10 cellular contexts compared by ENCODE assay signal in genomic region chr15:69443032-69443611, GRCh38. TPM values are rescaled to one million over a fixed set of nuclear protein-coding genes. Genes with fewer than 3 reads are reported as not detected.
DNase-seq lines count a peak whose midpoint lies in the region; ATAC-seq and TF ChIP-seq lines count a peak whose summit lies in the region.
"Had no signal": no experiment of that assay in that cellular context is flagged by ENCODE, and none has a peak within 500 bp of the region (broad histone marks: within the 10 kb centered on the region; RNA-seq: fewer than 3 reads in every experiment).

No MANE protein-coding gene starts in this region.

- no peak for DNase-seq in activated T-cell treated with anti-CD3 and anti-CD28 coated beads, Interleukin-2, amount 50 U/mL, for 4 hours
- no peak for DNase-seq in activated T-cell treated with anti-CD3 and anti-CD28 coated beads, Interleukin-2, amount 50 U/mL, for 1 hour
- DNase-seq in activated T-helper 1 cell treated with anti-CD3 and anti-CD28 coated beads, Interleukin-12 subunit alpha, Interleukin-12 subunit beta, Interleukin-2, Interleukin-4 antibody, amounts not matched to agents 30 ng/mL and 10 ng/mL and 1 ng/mL, durations not matched to agents 14 hours and 24 hours and 36 hours (ENCODE audit: low spot score), result no peak
- DNase-seq in stimulated activated naive CD8-positive, alpha-beta T cell treated with anti-CD3 and anti-CD28 coated beads, Interleukin-15, Interleukin-2, amounts not matched to agents 100 U/mL and 50 U/mL, for 24 hours, result no peak
- no peak for DNase-seq in stimulated activated CD4-positive, alpha-beta T cell treated with anti-CD3 and anti-CD28 coated beads, Interleukin-12 subunit alpha, Interleukin-12 subunit beta, amount 100 ng/mL, for 4 hours
- DNase-seq in HEK293T (ENCODE audit: extremely low spot score) (no peak), thyroid gland (no peak)
- DNase-seq: activated gamma-delta T cell, left colon had no signal

- WGBS in thyroid gland, 2 donors, result 87 to 89% methylated on average over 5 of the region's 5 CpGs

- no peaks in the 10 kb centered on the region for H3K4me1 ChIP-seq in thyroid gland

- no peak overlapping the region for H3K4me3 ChIP-seq in thyroid gland (replicated peaks in 1 of 3)

- H3K4me1 Mint-ChIP-seq in activated T-cell treated with anti-CD3 and anti-CD28 coated beads, Interleukin-2, amount 50 U/mL, for 4 hours (ENCODE audit: low read depth), result peaks cover 17% of the 10 kb centered on the region
- H3K4me1 Mint-ChIP-seq in activated T-helper 1 cell treated with anti-CD3 and anti-CD28 coated beads, Interleukin-12 subunit alpha, Interleukin-12 subunit beta, Interleukin-2, Interleukin-4 antibody, amounts not matched to agents 30 ng/mL and 10 ng/mL and 1 ng/mL, durations not matched to agents 14 hours and 24 hours and 36 hours (ENCODE audit: low read depth), result peaks cover 20% of the 10 kb centered on the region

- H3K9me3 ChIP-seq in thyroid gland, result no peaks in the 10 kb centered on the region

- no peak for TF ChIP-seq CTCF in thyroid gland (IDR thresholded peaks at IDR 0.05)

- ATAC-seq in activated T-cell treated with anti-CD3 and anti-CD28 coated beads, Interleukin-2, amount 50 U/mL, for 4 hours, result peak; percentile 93 to 95
- ATAC-seq in HG02981 (IDR thresholded peaks at IDR 0.05; ENCODE audit: unreplicated experiment), result peak; percentile 54
- ATAC-seq in stimulated activated naive CD8-positive, alpha-beta T cell treated with anti-CD3 and anti-CD28 coated beads, Interleukin-15, Interleukin-2, amounts not matched to agents 100 U/mL and 50 U/mL, for 24 hours, result peak; percentile 94
- ATAC-seq: left colon had no signal

- peak overlapping the region; percentile 76 for H3K27ac Mint-ChIP-seq in activated T-helper 1 cell treated with anti-CD3 and anti-CD28 coated beads, Interleukin-12 subunit alpha, Interleukin-12 subunit beta, Interleukin-2, Interleukin-4 antibody, amounts not matched to agents 30 ng/mL and 10 ng/mL and 1 ng/mL, durations not matched to agents 14 hours and 24 hours and 36 hours

- peak overlapping the region; percentile 13 for H3K4me3 Mint-ChIP-seq in activated T-cell treated with anti-CD3 and anti-CD28 coated beads, Interleukin-2, amount 50 U/mL, for 4 hours
- peak overlapping the region; percentile 4 for H3K4me3 Mint-ChIP-seq in activated T-helper 1 cell treated with anti-CD3 and anti-CD28 coated beads, Interleukin-12 subunit alpha, Interleukin-12 subunit beta, Interleukin-2, Interleukin-4 antibody, amounts not matched to agents 30 ng/mL and 10 ng/mL and 1 ng/mL, durations not matched to agents 14 hours and 24 hours and 36 hours

- no peaks in the 10 kb centered on the region for H3K36me3 ChIP-seq in thyroid gland

- TF ChIP-seq POLR2A in thyroid gland (IDR thresholded peaks at IDR 0.05), result no peak

- POLR2A ChIA-PET in HEK293T (lab: Yijun Ruan, JAX), result interaction anchor here (0.6 kb wide), 1 partner anchor 283 kb away, joined by 4 read pairs; the partner anchor contains the start of gene GLCE

- H3K27me3 Mint-ChIP-seq in activated T-cell treated with anti-CD3 and anti-CD28 coated beads, Interleukin-2, amount 50 U/mL, for 4 hours (ENCODE audit: low read depth), result no peaks in the 10 kb centered on the region
- H3K27me3 Mint-ChIP-seq in activated T-helper 1 cell treated with anti-CD3 and anti-CD28 coated beads, Interleukin-12 subunit alpha, Interleukin-12 subunit beta, Interleukin-2, Interleukin-4 antibody, amounts not matched to agents 30 ng/mL and 10 ng/mL and 1 ng/mL, durations not matched to agents 14 hours and 24 hours and 36 hours (ENCODE audit: insufficient read depth), result no peaks in the 10 kb centered on the region

- intact Hi-C loops in activated T-helper 1 cell treated with anti-CD3 and anti-CD28 coated beads, Interleukin-12 subunit alpha, Interleukin-12 subunit beta, Interleukin-2, Interleukin-4 antibody, amounts not matched to agents 30 ng/mL and 10 ng/mL and 1 ng/mL, durations not matched to agents 14 hours and 24 hours and 36 hours (cut with micrococcal nuclease), result loop anchor here (1.0 kb wide), 2 partner anchors 9 to 29 kb away; partner anchors contain the start of genes KIF23 and RPLP1
- intact Hi-C loops in thyroid gland (cut with DNase I), result no loop called here

- CTCF ChIA-PET in HEK293T (lab: Yijun Ruan, JAX), result interaction anchor here (0.6 kb wide), 1 partner anchor 185 kb away, joined by 3 read pairs; no protein-coding TSS in a partner anchor

- H3K9me3 Mint-ChIP-seq in activated T-cell treated with anti-CD3 and anti-CD28 coated beads, Interleukin-2, amount 50 U/mL, for 4 hours, result no peaks in the 10 kb centered on the region
- H3K9me3 Mint-ChIP-seq in activated T-helper 1 cell treated with anti-CD3 and anti-CD28 coated beads, Interleukin-12 subunit alpha, Interleukin-12 subunit beta, Interleukin-2, Interleukin-4 antibody, amounts not matched to agents 30 ng/mL and 10 ng/mL and 1 ng/mL, durations not matched to agents 14 hours and 24 hours and 36 hours, result no peaks in the 10 kb centered on the region

- no peak overlapping the region for H3K27ac ChIP-seq in thyroid gland

- H3K36me3 Mint-ChIP-seq in activated T-cell treated with anti-CD3 and anti-CD28 coated beads, Interleukin-2, amount 50 U/mL, for 4 hours (ENCODE audit: insufficient read depth), result no peaks in the 10 kb centered on the region
- peaks cover 45% of the 10 kb centered on the region for H3K36me3 Mint-ChIP-seq in activated T-helper 1 cell treated with anti-CD3 and anti-CD28 coated beads, Interleukin-12 subunit alpha, Interleukin-12 subunit beta, Interleukin-2, Interleukin-4 antibody, amounts not matched to agents 30 ng/mL and 10 ng/mL and 1 ng/mL, durations not matched to agents 14 hours and 24 hours and 36 hours (ENCODE audit: low read depth)

- H3K27me3 ChIP-seq in thyroid gland, result no peaks in the 10 kb centered on the region

TF ChIP-seq in HEK293T, 16 proteins besides CTCF, POLR2A, EP300 and RAD21:
- no peak for TF ChIP-seq BHLHE40 (IDR thresholded peaks at IDR 0.05; ENCODE audit: borderline replicate concordance)
- no peak for TF ChIP-seq ELF4 (IDR thresholded peaks at IDR 0.05)

RNA-seq across cellular contexts. Expression of gene RPLP1, which starts 9.5 kb away (rescaled TPM):
- total RNA-seq in activated T-cell treated with anti-CD3 and anti-CD28 coated beads, Interleukin-2, amount 50 U/mL, for 4 hours, result 1,000 to 10,000 TPM; 3,232 to 3,343 (median 3,252) TPM
- total RNA-seq in activated T-helper 1 cell treated with anti-CD3 and anti-CD28 coated beads, Interleukin-12 subunit alpha, Interleukin-12 subunit beta, Interleukin-2, Interleukin-4 antibody, amounts not matched to agents 30 ng/mL and 10 ng/mL and 1 ng/mL, durations not matched to agents 14 hours and 24 hours and 36 hours, result 1,633 and 1,710 TPM in 2 replicates
- 1,000 to 10,000 TPM in 1 of 4 donors, 100 to 1,000 TPM in 3; 401 to 2,289 (median 606) TPM for total RNA-seq in thyroid gland

RNA-seq across cellular contexts. Expression of gene KIF23, which starts 29.0 kb away (rescaled TPM):
- total RNA-seq in activated T-cell treated with anti-CD3 and anti-CD28 coated beads, Interleukin-2, amount 50 U/mL, for 4 hours, result 1 to 10 TPM; 3.4 to 3.7 (median 3.5) TPM
- total RNA-seq in activated T-helper 1 cell treated with anti-CD3 and anti-CD28 coated beads, Interleukin-12 subunit alpha, Interleukin-12 subunit beta, Interleukin-2, Interleukin-4 antibody, amounts not matched to agents 30 ng/mL and 10 ng/mL and 1 ng/mL, durations not matched to agents 14 hours and 24 hours and 36 hours, result 40.8 and 41.6 TPM in 2 replicates
- total RNA-seq in thyroid gland, result 1 to 10 TPM in 2 of 4 donors, under 1 TPM in 1, not detected in 1; 0.40 to 3.3 (median 1.2) TPM
